In the genomic region with DNA sequence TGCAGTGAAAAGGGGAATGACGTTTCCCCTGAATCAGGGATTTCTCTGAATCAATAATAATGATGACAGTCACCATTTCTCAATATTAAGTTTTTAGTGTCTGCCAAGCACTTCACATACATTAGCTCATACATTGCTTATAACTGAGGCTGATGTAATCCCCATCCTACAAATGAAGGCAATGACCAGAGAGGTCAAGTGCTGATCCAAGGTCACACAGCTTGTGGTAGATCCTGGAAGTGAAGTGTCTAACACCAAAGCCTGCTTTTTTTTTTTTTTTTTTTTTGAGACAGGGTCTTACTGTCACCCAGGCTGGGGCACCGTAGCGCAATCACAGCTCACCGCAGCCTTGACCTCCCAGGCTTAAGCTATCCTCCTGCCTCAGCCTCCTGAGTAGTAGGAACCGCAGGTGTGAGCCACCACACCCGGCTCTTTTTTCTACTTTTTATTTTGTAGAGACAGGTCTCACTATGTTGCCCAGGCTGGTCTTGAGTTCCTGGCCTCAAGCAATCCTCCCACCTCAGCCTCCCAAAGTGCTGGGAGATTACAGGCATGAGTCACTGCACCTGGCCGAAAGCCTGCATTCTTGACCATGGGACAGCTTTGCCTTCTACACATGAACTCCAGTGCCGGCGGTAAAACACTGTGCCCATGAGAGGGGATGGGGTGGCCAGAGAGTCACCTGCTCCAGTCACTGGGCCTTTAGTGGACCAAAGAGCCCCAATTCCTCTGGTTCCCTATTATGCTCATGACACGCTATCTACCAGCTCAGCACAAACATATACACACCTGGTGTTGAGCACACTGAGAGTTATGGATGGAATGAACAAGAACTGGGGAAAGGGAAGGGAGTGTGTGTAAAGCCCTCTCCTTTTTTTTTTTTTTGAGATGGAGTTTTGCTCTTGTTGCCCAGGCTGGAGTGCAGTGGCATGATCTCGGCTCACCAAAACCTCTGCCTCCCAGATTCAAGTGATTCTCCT, we compare ENCODE assay signal across 16 cellular contexts. TPM values are rescaled to one million over a fixed set of nuclear protein-coding genes. Genes with fewer than 3 reads are reported as not detected.
DNase-seq lines count a peak whose midpoint lies in the region; ATAC-seq and TF ChIP-seq lines count a peak whose summit lies in the region.
"Had no signal": no experiment of that assay in that cellular context is flagged by ENCODE, and none has a peak within 500 bp of the region (broad histone marks: within the 10 kb centered on the region; RNA-seq: fewer than 3 reads in every experiment).

No MANE protein-coding gene starts in this region.

- ATAC-seq in foreskin keratinocyte (peak; percentile 5), GM21717 (IDR thresholded peaks at IDR 0.05; ENCODE audit: unreplicated experiment) (no peak), HG02884 (IDR thresholded peaks at IDR 0.05; ENCODE audit: unreplicated experiment) (no peak)
- ATAC-seq: esophagus mucosa had no signal

- H3K4me1 ChIP-seq in HEK293 (ENCODE audit: control insufficient read depth, insufficient read depth, low read length) (no peaks in the 10 kb centered on the region), ascending aorta (peaks cover 0 to 15% of the 10 kb centered on the region in 2 donors), foreskin keratinocyte (peaks cover 14% of the 10 kb centered on the region), skeletal muscle tissue (ENCODE audit: control insufficient read depth in 3 of 3, insufficient read depth in 3 of 3, low read length in 3 of 3) (peaks cover 20 to 29% (median 25%) of the 10 kb centered on the region in 3 donors)
- H3K4me1 ChIP-seq: HAP-1 had no signal

- no peak overlapping the region for H3K27ac ChIP-seq in HEK293 (ENCODE audit: extremely low read depth, low read depth, low read length)
- peak overlapping the region; percentile 60 to 67 for H3K27ac ChIP-seq in ascending aorta
- no peak overlapping the region for H3K27ac ChIP-seq in foreskin keratinocyte
- peak overlapping the region; percentile 45 for H3K27ac ChIP-seq in skeletal muscle tissue (ENCODE audit: low read depth, low read length)

- TF ChIP-seq CTCF in HEK293 (tag by site-specific recombination; IDR thresholded peaks at IDR 0.05): no peak
- TF ChIP-seq CTCF in ascending aorta (IDR thresholded peaks at IDR 0.05): no peak
- no peak for TF ChIP-seq CTCF in foreskin keratinocyte (conservative IDR thresholded peaks at IDR 0.05)

- DNase-seq in ascending aorta (ENCODE audit: low spot score in 2 of 2): no peak
- DNase-seq in foreskin keratinocyte: peak in 1 of 2 donors; percentile 63
- DNase-seq in GM19240 (ENCODE audit: insufficient read length, low spot score): no peak
- DNase-seq: activated B cell treated with CpG ODN at 0.5 μM for 24 hours; activated CD8-positive, alpha-beta memory T cell treated with anti-CD3 and anti-CD28 coated beads, Interleukin-2, amount 50 U/mL, for 4 hours; activated naive CD4-positive, alpha-beta T cell treated with anti-CD3 and anti-CD28 coated beads, Interleukin-2, amount 50 U/mL, for 16 hours; Kasumi-1; NCI-H1694 treated with DMSO at 0.1 percent for 48 hours; NCI-H524; occipital lobe had no signal

- no peaks in the 10 kb centered on the region for H3K27me3 ChIP-seq in ascending aorta
- no peaks in the 10 kb centered on the region for H3K27me3 ChIP-seq in foreskin keratinocyte
- H3K27me3 ChIP-seq in skeletal muscle tissue (ENCODE audit: control insufficient read depth in 3 of 3, insufficient read depth in 3 of 3, low read length in 3 of 3): no peaks in the 10 kb centered on the region

- no peak overlapping the region for H3K4me3 ChIP-seq in HEK293 (ENCODE audit: low read depth, low read length)
- no peak overlapping the region for H3K4me3 ChIP-seq in ascending aorta
- H3K4me3 ChIP-seq in skeletal muscle tissue (ENCODE audit: low read length in 3 of 3): no peak overlapping the region
- H3K4me3 ChIP-seq: HAP-1 had no signal

- CTCF ChIA-PET in HEK293 (lab: Yijun Ruan, JAX): interaction anchor here (0.7 to 1.4 kb wide), 2 partner anchors 9 to 383 kb away, joined by 3 read pairs; no protein-coding TSS in a partner anchor

- POLR2A ChIA-PET in HEK293 (lab: Yijun Ruan, JAX): interaction anchor here (0.5 to 0.6 kb wide), 2 partner anchors 24 to 153 kb away, joined by 3 to 5 read pairs; no protein-coding TSS in a partner anchor

- H3K9ac ChIP-seq in skeletal muscle tissue (ENCODE audit: low read depth in 1 of 3, low read length in 3 of 3): no peak overlapping the region

- intact Hi-C loops in ascending aorta (cut with DNase I): no loop called here

- no peaks in the 10 kb centered on the region for H3K9me3 ChIP-seq in HEK293 (ENCODE audit: control insufficient read depth, insufficient read depth, low read depth, low read length)
- H3K9me3 ChIP-seq in ascending aorta: no peaks in the 10 kb centered on the region
- no peaks in the 10 kb centered on the region for H3K9me3 ChIP-seq in skeletal muscle tissue (ENCODE audit: control insufficient read depth in 3 of 3, low read length in 3 of 3)
- H3K9me3 ChIP-seq: HAP-1 had no signal

- H3K36me3 ChIP-seq in HEK293 (ENCODE audit: control insufficient read depth in 2 of 2, insufficient read depth in 1 of 2, low read length in 2 of 2): peaks cover 0 to 56% of the 10 kb centered on the region in 2 experiments; a peak in 2 of 3 replicates
- H3K36me3 ChIP-seq in ascending aorta: peaks cover 64 to 84% of the 10 kb centered on the region in 2 donors
- peaks cover 42 to 47% (median 46%) of the 10 kb centered on the region in 3 donors for H3K36me3 ChIP-seq in skeletal muscle tissue (ENCODE audit: control insufficient read depth in 3 of 3, insufficient read depth in 3 of 3, low read length in 3 of 3)

TF ChIP-seq in HEK293, 187 proteins besides CTCF, POLR2A, EP300 and RAD21:
- no peak for TF ChIP-seq ZNF138 (tag by site-specific recombination; IDR thresholded peaks at IDR 0.05; ENCODE audit: borderline replicate concordance)
- TF ChIP-seq, protein P1, sequence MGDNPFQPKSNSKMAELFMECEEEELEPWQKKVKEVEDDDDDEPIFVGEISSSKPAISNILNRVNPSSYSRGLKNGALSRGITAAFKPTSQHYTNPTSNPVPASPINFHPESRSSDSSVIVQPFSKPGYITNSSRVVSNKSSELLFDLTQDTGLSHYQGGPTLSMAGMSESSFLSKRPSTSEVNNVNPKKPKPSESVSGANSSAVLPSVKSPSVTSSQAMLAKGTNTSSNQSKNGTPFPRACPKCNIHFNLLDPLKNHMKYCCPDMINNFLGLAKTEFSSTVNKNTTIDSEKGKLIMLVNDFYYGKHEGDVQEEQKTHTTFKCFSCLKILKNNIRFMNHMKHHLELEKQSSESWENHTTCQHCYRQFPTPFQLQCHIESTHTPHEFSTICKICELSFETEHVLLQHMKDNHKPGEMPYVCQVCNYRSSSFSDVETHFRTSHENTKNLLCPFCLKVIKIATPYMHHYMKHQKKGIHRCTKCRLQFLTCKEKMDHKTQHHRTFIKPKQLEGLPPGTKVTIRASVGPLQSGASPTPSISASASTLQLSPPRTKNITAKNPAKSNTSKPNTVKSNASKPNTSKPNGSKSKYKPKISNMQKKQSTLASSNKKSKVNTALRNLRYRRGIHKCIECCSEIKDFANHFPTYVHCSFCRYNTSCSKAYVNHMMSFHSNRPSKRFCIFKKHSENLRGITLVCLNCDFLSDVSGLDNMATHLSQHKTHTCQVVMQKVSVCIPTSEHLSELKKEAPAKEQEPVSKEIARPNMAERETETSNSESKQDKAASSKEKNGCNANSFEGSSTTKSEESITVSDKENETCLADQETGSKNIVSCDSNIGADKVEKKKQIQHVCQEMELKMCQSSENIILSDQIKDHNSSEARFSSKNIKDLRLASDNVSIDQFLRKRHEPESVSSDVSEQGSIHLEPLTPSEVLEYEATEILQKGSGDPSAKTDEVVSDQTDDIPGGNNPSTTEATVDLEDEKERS (tag by site-specific recombination; IDR thresholded peaks at IDR 0.05): 0 out of 2 replicates have a peak, but pooled peaks have one; percentile 8
- TF ChIP-seq ZNF768 (tag by site-specific recombination; IDR thresholded peaks at IDR 0.05): peak; percentile 85
- TF ChIP-seq ZNF416 (tag by site-specific recombination; IDR thresholded peaks at IDR 0.05): no peak

RNA-seq across cellular contexts. Expression of gene ARHGAP1, which starts 17.4 kb away (rescaled TPM):
- total RNA-seq in ascending aorta: 104 TPM
- 53.5 and 55.5 TPM in 2 replicates for total RNA-seq in foreskin keratinocyte
- polyA plus RNA-seq in foreskin keratinocyte: 42.3 and 43.4 TPM in 2 replicates
- total RNA-seq in skeletal muscle tissue: 19.8 TPM

RNA-seq across cellular contexts. Expression of gene ZNF408, which starts 17.8 kb away (rescaled TPM):
- total RNA-seq in ascending aorta (9.7 TPM), foreskin keratinocyte (9.5 and 10.0 TPM in 2 replicates), skeletal muscle tissue (5.7 TPM)
- polyA plus RNA-seq in foreskin keratinocyte: 9.5 and 10.9 TPM in 2 replicates

RNA-seq across cellular contexts. Expression of gene F2, which starts 36.0 kb away (rescaled TPM):
- total RNA-seq in ascending aorta (2.6 TPM), foreskin keratinocyte (not detected in 2 replicates), skeletal muscle tissue (0.52 TPM)
- 0.03 TPM in 1 of 2 replicates, not detected in the other for polyA plus RNA-seq in foreskin keratinocyte
- total RNA-seq: activated B cell treated with CpG ODN at 0.5 μM for 24 hours, esophagus mucosa had no signal

Comparison
In these comparisons a context has a peak if more than half of its experiments do, and no peak if none do; other contexts are left out.
1. H3K27ac ChIP-seq: peak in ascending aorta (2 of 2) and skeletal muscle tissue (single experiment); none in HEK293 (single experiment) and foreskin keratinocyte (single experiment).